In genomic region chr18:36640005-36640952, GRCh38 we compare ENCODE assay signal across 17 cellular contexts.
DNase-seq lines count a peak whose midpoint lies in the region; TF ChIP-seq lines count a peak whose summit lies in the region.
"Had no signal": no experiment of that assay in that cellular context is flagged by ENCODE, and none has a peak within 500 bp of the region (broad histone marks: within the 10 kb centered on the region; RNA-seq: fewer than 3 reads in every experiment).

No MANE protein-coding gene starts in this region.

- H3K9me2 ChIP-seq in GM23248 (ENCODE audit: insufficient read depth) (no peaks in the 10 kb centered on the region), OCI-LY7 (ENCODE audit: insufficient read depth, low read length) (no peaks in the 10 kb centered on the region)

- H3K27me3 ChIP-seq in GM23248 (replicated peaks; ENCODE audit: insufficient read depth), result no peaks in the 10 kb centered on the region
- H3K27me3 ChIP-seq in mesenchymal stem cell (ENCODE audit: control insufficient read depth in 1 of 2, insufficient read depth in 1 of 2, low read length in 2 of 2), result no peaks in the 10 kb centered on the region
- no peaks in the 10 kb centered on the region for H3K27me3 ChIP-seq in sigmoid colon
- H3K27me3 ChIP-seq in CD8-positive, alpha-beta memory T cell (ENCODE audit: insufficient read depth, low read length, poor library complexity, severe bottlenecking), result no peaks in the 10 kb centered on the region
- no peaks in the 10 kb centered on the region for H3K27me3 ChIP-seq in uterus

- H3K9me3 Mint-ChIP-seq in CD8-positive, alpha-beta memory T cell, result no peaks in the 10 kb centered on the region
- H3K9me3 Mint-ChIP-seq: GM23338 had no signal

- H3K14ac ChIP-seq in mesenchymal stem cell (ENCODE audit: low read length in 2 of 2), result no peak overlapping the region

- H4K20me1 ChIP-seq in GM23248 (ENCODE audit: insufficient read depth) (no peaks in the 10 kb centered on the region), OCI-LY7 (ENCODE audit: insufficient read depth, low read length) (no peaks in the 10 kb centered on the region)

- CTCF ChIA-PET in OCI-LY7 (lab: Charles Lee; ENCODE audit: unreplicated experiment), result no interaction called here
- CTCF ChIA-PET in CD8-positive, alpha-beta memory T cell (lab: Charles Lee), result no interaction called here

- H3K4me2 ChIP-seq in GM23248 (ENCODE audit: unreplicated experiment) (no peak overlapping the region), mesenchymal stem cell (ENCODE audit: low read length, poor library complexity, severe bottlenecking) (no peak overlapping the region), OCI-LY7 (ENCODE audit: low read length) (no peak overlapping the region)
- H3K4me2 ChIP-seq: GM23338, PC-9 had no signal

- peak overlapping the region in 1 of 8 donors; percentile 11 for H3K27ac Mint-ChIP-seq in CD8-positive, alpha-beta memory T cell
- H3K27ac Mint-ChIP-seq: CD4-positive, alpha-beta memory T cell; GM23338 had no signal

- no peak overlapping the region for H2BK15ac ChIP-seq in mesenchymal stem cell (ENCODE audit: low read depth, poor library complexity, severe bottlenecking)

- intact Hi-C loops in sigmoid colon (cut with DNase I) (no loop called here), OCI-LY7 (cut with micrococcal nuclease; ENCODE audit: unreplicated experiment) (no loop called here), uterus (cut with DNase I; ENCODE audit: low total_unique reads) (no loop called here)

- peaks cover 0 to 2% (median 0%) of the 10 kb centered on the region in 3 donors for H3K36me3 Mint-ChIP-seq in CD8-positive, alpha-beta memory T cell
- H3K36me3 Mint-ChIP-seq: CD4-positive, alpha-beta memory T cell had no signal

- WGBS in GM23248 (ENCODE audit: low coverage in 1 of 2, low lambda C conversion rate in 2 of 2, missing lambda C conversion rate in 2 of 2), 2 experiments, result 72 to 74% methylated on average over 8 of the region's 8 CpGs
- WGBS in mesenchymal stem cell, result 80% methylated on average over 8 of the region's 8 CpGs
- 83 to 92% methylated on average over 8 of the region's 8 CpGs for WGBS in sigmoid colon, 2 donors

- peaks cover 5% of the 10 kb centered on the region for H3K79me1 ChIP-seq in mesenchymal stem cell (replicated peaks; ENCODE audit: low read length, poor library complexity, severe bottlenecking)

- TF ChIP-seq EP300 in sigmoid colon (IDR thresholded peaks at IDR 0.05), result no peak

- H3K27ac ChIP-seq in GM23248 (no peak overlapping the region), mesenchymal stem cell (ENCODE audit: low read length, poor library complexity, severe bottlenecking) (no peak overlapping the region), sigmoid colon (peak overlapping the region; percentile 6 to 60 (median 40)), OCI-LY7 (ENCODE audit: low read depth, low read length, poor library complexity, severe bottlenecking) (no peak overlapping the region), coronary artery (no peak overlapping the region), uterus (no peak overlapping the region)
- no peak overlapping the region for H3K27ac ChIP-seq in CD8-positive, alpha-beta memory T cell (ENCODE audit: low read depth, low read length)
- H3K27ac ChIP-seq: PC-9 had no signal

- no peak overlapping the region for H3K18ac ChIP-seq in mesenchymal stem cell (ENCODE audit: low read depth in 1 of 2, low read length in 2 of 2)

- no peak for TF ChIP-seq POLR2A in sigmoid colon (IDR thresholded peaks at IDR 0.05)
- no peak for TF ChIP-seq POLR2A in uterus (IDR thresholded peaks at IDR 0.05)

- H3K36me3 ChIP-seq in GM23248 (ENCODE audit: low read depth) (no peaks in the 10 kb centered on the region), mesenchymal stem cell (ENCODE audit: control insufficient read depth in 1 of 2, insufficient read depth in 2 of 2, low read depth in 1 of 2, low read length in 2 of 2) (no peaks in the 10 kb centered on the region), sigmoid colon (no peaks in the 10 kb centered on the region), OCI-LY7 (ENCODE audit: insufficient read depth, low read length) (no peaks in the 10 kb centered on the region), uterus (no peaks in the 10 kb centered on the region)
- H3K36me3 ChIP-seq in CD8-positive, alpha-beta memory T cell (ENCODE audit: insufficient read depth, low read length), result no peaks in the 10 kb centered on the region

- H4K91ac ChIP-seq in mesenchymal stem cell (ENCODE audit: low read length), result no peak overlapping the region

- peaks cover 4 to 5% of the 10 kb centered on the region in 2 donors for H3K27me3 Mint-ChIP-seq in CD8-positive, alpha-beta memory T cell

- H3K4me1 ChIP-seq in GM23248 (ENCODE audit: insufficient read depth) (peaks cover 4% of the 10 kb centered on the region), mesenchymal stem cell (ENCODE audit: control insufficient read depth, insufficient read depth, low read depth, low read length) (peaks cover 8% of the 10 kb centered on the region), sigmoid colon (peaks cover 0 to 20% (median 16%) of the 10 kb centered on the region in 4 donors), OCI-LY7 (ENCODE audit: insufficient read depth, low read length, poor library complexity, severe bottlenecking) (no peaks in the 10 kb centered on the region), uterus (no peaks in the 10 kb centered on the region)
- no peaks in the 10 kb centered on the region for H3K4me1 ChIP-seq in CD8-positive, alpha-beta memory T cell (ENCODE audit: insufficient read depth, low read length)

- H3K9ac ChIP-seq in GM23248 (no peak overlapping the region), mesenchymal stem cell (ENCODE audit: low read length) (peak overlapping the region; percentile 18)

- no peak overlapping the region for H3K23ac ChIP-seq in mesenchymal stem cell (ENCODE audit: low read length in 2 of 2)

- H2AK5ac ChIP-seq in mesenchymal stem cell (ENCODE audit: low read length, severe bottlenecking), result no peak overlapping the region

- no peaks in the 10 kb centered on the region for H3K4me1 Mint-ChIP-seq in CD8-positive, alpha-beta memory T cell
- H3K4me1 Mint-ChIP-seq: CD4-positive, alpha-beta memory T cell had no signal

- in situ Hi-C loops in GM23248 (cut with MboI), result no loop called here

- H3K79me2 ChIP-seq in GM23248 (ENCODE audit: insufficient read depth) (no peaks in the 10 kb centered on the region), OCI-LY7 (ENCODE audit: insufficient read depth, low read depth, low read length) (no peaks in the 10 kb centered on the region)

- H3K4me3 ChIP-seq in GM23248 (no peak overlapping the region), fibroblast of mammary gland (ENCODE audit: control insufficient read depth, low read depth, low read length) (no peak overlapping the region), mesenchymal stem cell (ENCODE audit: insufficient read depth in 1 of 2, low read depth in 1 of 2, low read length in 2 of 2) (no peak overlapping the region), sigmoid colon (no peak overlapping the region), OCI-LY7 (ENCODE audit: low read depth, low read length, poor library complexity, severe bottlenecking) (no peak overlapping the region), coronary artery (no peak overlapping the region), uterus (no peak overlapping the region)
- H3K4me3 ChIP-seq in CD8-positive, alpha-beta memory T cell (ENCODE audit: low read length), result no peak overlapping the region
- H3K4me3 ChIP-seq: GM23338, PC-9 had no signal

- BruUV-seq in OCI-LY7 (replicated peaks; lab: Mats Ljungman, UMichigan), result no TSS peak

- H2BK120ac ChIP-seq in mesenchymal stem cell (ENCODE audit: low read depth, low read length), result no peak overlapping the region

- no peak overlapping the region for H3K4me3 Mint-ChIP-seq in CD8-positive, alpha-beta memory T cell
- H3K4me3 Mint-ChIP-seq: CD4-positive, alpha-beta memory T cell; GM23338 had no signal

- POLR2A ChIA-PET in OCI-LY7 (lab: Charles Lee), result no interaction called here
- POLR2A ChIA-PET in CD8-positive, alpha-beta memory T cell (lab: Charles Lee), result no interaction called here

- peak overlapping the region; percentile 28; the same call in 1 of the 2 replicates for H2AFZ ChIP-seq in GM23248
- H2AFZ ChIP-seq in mesenchymal stem cell (ENCODE audit: low read depth, low read length), result no peak overlapping the region
- H2AFZ ChIP-seq in OCI-LY7 (ENCODE audit: low read length), result no peak overlapping the region
- H2AFZ ChIP-seq: GM23338, PC-9 had no signal

- H3K9me3 ChIP-seq in GM23248 (ENCODE audit: low read depth), result no peaks in the 10 kb centered on the region
- no peaks in the 10 kb centered on the region for H3K9me3 ChIP-seq in mesenchymal stem cell (ENCODE audit: control insufficient read depth, low read length)
- no peaks in the 10 kb centered on the region for H3K9me3 ChIP-seq in sigmoid colon
- H3K9me3 ChIP-seq in OCI-LY7 (ENCODE audit: low read length), result no peaks in the 10 kb centered on the region
- H3K9me3 ChIP-seq in CD8-positive, alpha-beta memory T cell (ENCODE audit: low read length), result no peaks in the 10 kb centered on the region
- no peaks in the 10 kb centered on the region for H3K9me3 ChIP-seq in uterus

- DNase-seq in GM23248 (peak; percentile 48), fibroblast of mammary gland (ENCODE audit: low read depth) (peak; percentile 8), mesenchymal stem cell (peak; percentile 8), sigmoid colon (no peak), OCI-LY7 (ENCODE audit: low spot score) (no peak), coronary artery (ENCODE audit: low spot score) (no peak), uterus (no peak)
- DNase-seq in CD8-positive, alpha-beta memory T cell, result no peak
- DNase-seq: CD4-positive, alpha-beta memory T cell; GF-D8; MM.1S; NCI-H1105; NCI-H187 treated with DMSO at 0.1 percent for 48 hours; NCI-H446; NCI-H748 treated with DMSO at 0.1 percent for 48 hours; PC-9 had no signal

- no peak overlapping the region for H2BK5ac ChIP-seq in mesenchymal stem cell (ENCODE audit: low read depth, low read length, poor library complexity, severe bottlenecking)

- H4K8ac ChIP-seq in mesenchymal stem cell (ENCODE audit: low read length), result no peak overlapping the region

- TF ChIP-seq CTCF in fibroblast of mammary gland (conservative IDR thresholded peaks at IDR 0.05; ENCODE audit: control insufficient read depth, insufficient read depth, low read depth, low read length) (no peak), sigmoid colon (IDR thresholded peaks at IDR 0.05) (no peak), OCI-LY7 (conservative IDR thresholded peaks at IDR 0.05; ENCODE audit: low read length) (no peak), coronary artery (IDR thresholded peaks at IDR 0.05) (no peak), uterus (IDR thresholded peaks at IDR 0.05) (no peak)

- H2BK12ac ChIP-seq in mesenchymal stem cell (ENCODE audit: low read length in 2 of 2), result no peak overlapping the region

- no peak overlapping the region for H3K4ac ChIP-seq in mesenchymal stem cell (ENCODE audit: low read depth in 1 of 2, low read length in 2 of 2)

- H3F3A ChIP-seq in GM23248 (ENCODE audit: insufficient read depth), result peaks cover 6% of the 10 kb centered on the region; the same call in 1 of the 2 replicates

Comparison
In these comparisons a context has a peak if more than half of its experiments do, and no peak if none do; other contexts are left out.
1. DNase-seq: peak in GM23248 (single experiment), fibroblast of mammary gland (single experiment) and mesenchymal stem cell (single experiment); none in sigmoid colon (single experiment), OCI-LY7 (single experiment), CD8-positive, alpha-beta memory T cell (0 of 5), coronary artery (single experiment) and uterus (0 of 2).
2. H3K27ac ChIP-seq: peak in sigmoid colon (4 of 4); none in GM23248 (single experiment), mesenchymal stem cell (single experiment), OCI-LY7 (single experiment), CD8-positive, alpha-beta memory T cell (single experiment), coronary artery (0 of 2) and uterus (0 of 2).